In the genomic region with DNA sequence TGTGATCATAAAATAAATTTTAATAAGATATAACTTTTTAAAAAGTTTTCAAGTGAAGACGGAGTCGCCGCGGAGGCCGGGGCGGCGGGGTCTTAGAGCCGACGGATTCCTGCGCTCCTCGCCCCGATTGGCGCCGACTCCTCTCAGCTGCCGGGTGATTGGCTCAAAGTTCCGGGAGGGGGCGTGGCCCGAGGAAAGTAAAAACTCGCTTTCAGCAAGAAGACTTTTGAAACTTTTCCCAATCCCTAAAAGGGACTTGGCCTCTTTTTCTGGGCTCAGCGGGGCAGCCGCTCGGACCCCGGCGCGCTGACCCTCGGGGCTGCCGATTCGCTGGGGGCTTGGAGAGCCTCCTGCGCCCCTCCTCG, we compare ENCODE assay signal across 8 cellular contexts. TPM values are rescaled to one million over a fixed set of nuclear protein-coding genes. Genes with fewer than 3 reads are reported as not detected.
DNase-seq lines count a peak whose midpoint lies in the region; ATAC-seq and TF ChIP-seq lines count a peak whose summit lies in the region.

FOXC2 (plus strand) TSS at position 229 of the 365 bp plus-strand sequence. CDS start 507 bp downstream, outside the sequence.

- peak within 1 kb of the TSS; percentile 45; the same call in 1 of the 2 replicates for H3K4me3 ChIP-seq in iPS DF 6.9 (ENCODE audit: low read length)

- H3K36me3 ChIP-seq in iPS DF 6.9 (ENCODE audit: control insufficient read depth, insufficient read depth, low read length), result no peaks in the 10 kb centered on the region

- ATAC-seq in GM19463 (IDR thresholded peaks at IDR 0.05; ENCODE audit: unreplicated experiment) (no peak), GM21390 (IDR thresholded peaks at IDR 0.05; ENCODE audit: unreplicated experiment) (no peak)

- peaks cover 25% of the 10 kb centered on the region for H3K4me1 Mint-ChIP-seq in brain

- CTCF ChIA-PET in RWPE1 (lab: Yijun Ruan, JAX), result interaction anchor here (0.7 to 3.8 kb wide), 3 partner anchors 9 to 496 kb away, joined by 3 to 14 read pairs (median 6); no protein-coding TSS in a partner anchor

- H3K27ac ChIP-seq in RWPE1, result peak within 1 kb of the TSS; percentile 96
- no peak within 1 kb of the TSS for H3K27ac ChIP-seq in iPS DF 6.9 (ENCODE audit: low read length)

- H3K4me1 ChIP-seq in iPS DF 6.9 (ENCODE audit: control insufficient read depth, insufficient read depth, low read length), result peaks cover 6% of the 10 kb centered on the region

- no peaks in the 10 kb centered on the region for H3K9me3 ChIP-seq in iPS DF 6.9 (ENCODE audit: control insufficient read depth, insufficient read depth, low read length)

- H3K9me3 Mint-ChIP-seq in brain, result peaks cover 0 to 3% (median 0%) of the 10 kb centered on the region in 5 experiments

- POLR2A ChIA-PET in RWPE1 (lab: Yijun Ruan, JAX; ENCODE audit: low non-redundant PET), result no interaction called here

- peak within 1 kb of the TSS in 4 of 5 experiments; percentile 46 to 76 (median 71) for H3K4me3 Mint-ChIP-seq in brain

- no peaks in the 10 kb centered on the region for H3K36me3 Mint-ChIP-seq in brain

- DNase-seq in CD1c-positive myeloid dendritic cell (ENCODE audit: extremely low spot score) (peak; percentile 20), RWPE1 (ENCODE audit: low spot score) (peak; percentile 89), iPS DF 6.9 (ENCODE audit: low read depth, low spot score) (no peak), NAMALWA (ENCODE audit: low spot score) (no peak)
- DNase-seq in stimulated activated CD4-positive, alpha-beta T cell treated with anti-CD3 and anti-CD28 coated beads, Interleukin-12 subunit alpha, Interleukin-12 subunit beta, amount 100 ng/mL, for 24 hours (ENCODE audit: low read depth in 2 of 2), result peak; percentile 27 to 55

- H3K27me3 Mint-ChIP-seq in brain, result peaks cover 85% of the 10 kb centered on the region

- H3K27ac Mint-ChIP-seq in brain, result no peak within 1 kb of the TSS

- WGBS in iPS DF 6.9 (ENCODE audit: insufficient coverage, insufficient read length), result no CpG with 5 or more reads among the region's 30 CpGs

- TF ChIP-seq CTCF in RWPE1 (conservative IDR thresholded peaks at IDR 0.05; ENCODE audit: low read depth) (no peak), brain (conservative IDR thresholded peaks at IDR 0.05) (no peak)

- H3K27me3 ChIP-seq in iPS DF 6.9 (ENCODE audit: control insufficient read depth, insufficient read depth, low read length), result peaks cover 63% of the 10 kb centered on the region

RNA-seq across cellular contexts. Expression of gene FOXC2, which starts in this region (rescaled TPM):
- 0.71 TPM for polyA plus RNA-seq in brain (ENCODE audit: insufficient read depth, low read depth, low replicate concordance)

Comparison
In these comparisons a context has a peak if more than half of its experiments do, and no peak if none do; other contexts are left out.
1. DNase-seq: peak in CD1c-positive myeloid dendritic cell (single experiment), RWPE1 (single experiment) and stimulated activated CD4-positive, alpha-beta T cell treated with anti-CD3 and anti-CD28 coated beads, Interleukin-12 subunit alpha, Interleukin-12 subunit beta, amount 100 ng/mL, for 24 hours (2 of 2); none in iPS DF 6.9 (single experiment) and NAMALWA (single experiment).